15 cellular contexts compared by ENCODE assay signal in the genomic region with DNA sequence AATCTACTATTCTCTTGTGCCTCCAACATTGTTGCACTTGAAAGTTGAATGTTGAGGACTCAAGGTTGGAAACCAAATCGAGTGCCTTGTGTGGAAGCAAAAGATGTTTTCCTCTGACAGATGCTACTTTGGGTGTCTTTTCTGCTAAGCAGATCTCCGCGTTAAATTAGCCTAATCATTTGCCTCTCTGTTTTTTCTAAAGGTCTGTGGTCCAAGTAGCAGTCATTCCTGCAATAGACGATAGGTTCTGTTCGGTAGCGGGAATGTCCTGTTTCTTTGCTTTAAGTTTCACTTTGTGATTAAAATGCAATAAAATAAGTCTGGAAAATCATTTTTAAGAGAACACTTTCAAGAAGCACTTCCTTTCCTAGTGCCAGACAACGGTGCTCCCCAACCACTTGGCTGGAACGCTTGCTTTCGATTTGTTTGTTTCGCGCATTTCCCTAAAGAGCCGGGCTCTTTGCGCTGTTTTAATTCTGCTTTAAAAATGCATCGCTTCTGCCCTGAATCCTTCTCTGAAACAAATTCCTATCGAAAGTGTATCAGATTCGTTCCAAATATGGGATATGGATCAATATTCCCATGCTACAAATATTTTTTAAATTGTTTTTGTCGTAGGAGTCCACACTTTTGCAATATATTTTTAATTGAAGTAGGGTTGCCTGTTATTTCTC. TPM values are rescaled to one million over a fixed set of nuclear protein-coding genes. Genes with fewer than 3 reads are reported as not detected.
DNase-seq lines count a peak whose midpoint lies in the region; ATAC-seq, FAIRE-seq and TF ChIP-seq lines count a peak whose summit lies in the region.
"Had no signal": no experiment of that assay in that cellular context is flagged by ENCODE, and none has a peak within 500 bp of the region (broad histone marks: within the 10 kb centered on the region; RNA-seq: fewer than 3 reads in every experiment).

No MANE protein-coding gene starts in this region.

- no peak overlapping the region for H3K9ac ChIP-seq in K562 (ENCODE audit: insufficient read depth in 1 of 2, low read depth in 2 of 2, low read length in 2 of 2)

- H3K4me3 ChIP-seq in K562, result no peak overlapping the region
- no peak overlapping the region for H3K4me3 ChIP-seq in naive thymus-derived CD4-positive, alpha-beta T cell (ENCODE audit: low read length)
- H3K4me3 ChIP-seq: esophagus muscularis mucosa, lung, PC-9 had no signal

- DNase-seq in NCI-H1436 (lab: John Stamatoyannopoulos, UW) (peak; percentile 16), NCI-H1436 treated with DMSO at 0.1 percent for 48 hours (lab: John Stamatoyannopoulos, UW) (no peak), K562 (ENCODE audit: extremely low read depth in 1 of 4, low spot score in 3 of 4) (no peak), RKO (ENCODE audit: low spot score) (no peak), DMS153 treated with DMSO at 0.1 percent for 48 hours (lab: John Stamatoyannopoulos, UW; ENCODE audit: unreplicated experiment) (no peak)
- peak in 1 of 9 donors; percentile 23 for DNase-seq in naive thymus-derived CD4-positive, alpha-beta T cell
- DNase-seq: PC-9, spleen had no signal

- no peaks in the 10 kb centered on the region for H4K20me1 ChIP-seq in K562 (replicated peaks; ENCODE audit: control insufficient read depth, insufficient read depth, low read length)

- no peaks in the 10 kb centered on the region for H3K9me3 ChIP-seq in K562 (replicated peaks; ENCODE audit: control insufficient read depth, insufficient read depth, low read depth, low read length)
- no peaks in the 10 kb centered on the region for H3K9me3 ChIP-seq in naive thymus-derived CD4-positive, alpha-beta T cell (ENCODE audit: control insufficient read depth in 2 of 3, low read length in 3 of 3)

- peaks cover 70% of the 10 kb centered on the region for H3K27me3 Mint-ChIP-seq in IgD-negative memory B cell
- H3K27me3 Mint-ChIP-seq in naive thymus-derived CD4-positive, alpha-beta T cell, result peaks cover 78 to 89% (median 83%) of the 10 kb centered on the region in 5 donors

- peaks cover 0 to 11% of the 10 kb centered on the region in 2 experiments; a peak in 2 of 5 replicates for H3K4me1 ChIP-seq in K562 (replicated peaks in 1 of 2; ENCODE audit: control insufficient read depth in 2 of 2, insufficient read depth in 2 of 2, low read length in 2 of 2)
- H3K4me1 ChIP-seq in naive thymus-derived CD4-positive, alpha-beta T cell (ENCODE audit: control insufficient read depth in 2 of 2, insufficient read depth in 2 of 2, low read length in 2 of 2), result peaks cover 0 to 5% of the 10 kb centered on the region in 2 donors

- H3K4me2 ChIP-seq in K562 (ENCODE audit: insufficient read depth, low read length), result no peak overlapping the region
- H3K4me2 ChIP-seq: PC-9 had no signal

- no peaks in the 10 kb centered on the region for H3K36me3 ChIP-seq in K562 (ENCODE audit: control insufficient read depth, insufficient read depth, low read length)
- no peaks in the 10 kb centered on the region for H3K36me3 ChIP-seq in naive thymus-derived CD4-positive, alpha-beta T cell (ENCODE audit: control insufficient read depth in 2 of 3, insufficient read depth in 3 of 3, low read length in 3 of 3)
- H3K36me3 ChIP-seq: esophagus muscularis mucosa, spleen had no signal

- TF ChIP-seq POLR2A in K562 (conservative IDR thresholded peaks at IDR 0.05), result no peak

- intact Hi-C loops in K562 (cut with micrococcal nuclease), result no loop called here
- intact Hi-C loops in naive thymus-derived CD4-positive, alpha-beta T cell (cut with micrococcal nuclease), result loop anchor here (2.0 to 10.0 kb wide), 3 partner anchors 19 to 399 kb away; no protein-coding TSS in a partner anchor

- peak overlapping the region in 2 of 4 donors; percentile 8 to 20 for H3K4me3 Mint-ChIP-seq in IgD-negative memory B cell
- peak overlapping the region in 4 of 10 donors; percentile 23 to 57 (median 32) for H3K4me3 Mint-ChIP-seq in naive thymus-derived CD4-positive, alpha-beta T cell
- H3K4me3 Mint-ChIP-seq: stimulated activated effector memory CD8-positive, alpha-beta T cell treated with anti-CD3 and anti-CD28 coated beads, Interleukin-12 subunit alpha, Interleukin-12 subunit beta, amount 100 ng/mL, for 72 hours had no signal

- H3K4me1 Mint-ChIP-seq in IgD-negative memory B cell, result peaks cover 2 to 8% (median 6%) of the 10 kb centered on the region in 3 donors
- peaks cover 0 to 27% (median 12%) of the 10 kb centered on the region in 7 donors for H3K4me1 Mint-ChIP-seq in naive thymus-derived CD4-positive, alpha-beta T cell

- CTCF ChIA-PET in K562 (lab: Yijun Ruan, JAX; ENCODE audit: low intra/inter-chr PET ratio), result no interaction called here
- CTCF ChIA-PET in naive thymus-derived CD4-positive, alpha-beta T cell (lab: Charles Lee), result interaction anchor here (0.9 kb wide), 1 partner anchor 13 kb away, joined by 3 read pairs; no protein-coding TSS in a partner anchor

- peak overlapping the region in 2 of 3 donors; percentile 82 to 99 for H3K27ac Mint-ChIP-seq in IgD-negative memory B cell
- H3K27ac Mint-ChIP-seq in naive thymus-derived CD4-positive, alpha-beta T cell, result peak overlapping the region in 5 of 9 donors; percentile 22 to 81 (median 63)
- H3K27ac Mint-ChIP-seq: activated naive CD4-positive, alpha-beta T cell treated with anti-CD3 and anti-CD28 coated beads, Interleukin-2, amount 50 U/mL, for 72 hours; stimulated activated effector memory CD8-positive, alpha-beta T cell treated with anti-CD3 and anti-CD28 coated beads, Interleukin-12 subunit alpha, Interleukin-12 subunit beta, amount 100 ng/mL, for 72 hours had no signal

- peaks cover 2 to 24% (median 7%) of the 10 kb centered on the region in 3 donors for H3K9me3 Mint-ChIP-seq in IgD-negative memory B cell
- H3K9me3 Mint-ChIP-seq in naive thymus-derived CD4-positive, alpha-beta T cell, result peaks cover 0 to 60% (median 30%) of the 10 kb centered on the region in 11 donors

- H3K36me3 Mint-ChIP-seq in IgD-negative memory B cell, result no peaks in the 10 kb centered on the region
- peaks cover 0 to 21% (median 3%) of the 10 kb centered on the region in 5 donors for H3K36me3 Mint-ChIP-seq in naive thymus-derived CD4-positive, alpha-beta T cell
- H3K36me3 Mint-ChIP-seq: stimulated activated effector memory CD8-positive, alpha-beta T cell treated with anti-CD3 and anti-CD28 coated beads, Interleukin-12 subunit alpha, Interleukin-12 subunit beta, amount 100 ng/mL, for 72 hours had no signal

- 33% methylated on average over 12 of the region's 17 CpGs for WGBS in K562 (ENCODE audit: insufficient coverage, low coverage, missing lambda C conversion rate)

- no peak for TF ChIP-seq EP300 in K562 (IDR thresholded peaks at IDR 0.05; ENCODE audit: low read length)

- no TSS peak for BruUV-seq in K562 (replicated peaks; lab: Mats Ljungman, UMichigan)

- FAIRE-seq in K562 (lab: Jason Lieb, UNC), result peak; percentile 44

- in situ Hi-C loops in K562 (cut with MboI), result no loop called here

- TF ChIP-seq CTCF in K562 (IDR thresholded peaks at IDR 0.05 in 2 of 3, conservative IDR thresholded peaks at IDR 0.05 in 1 of 3; ENCODE audit: insufficient read depth in 2 of 3, low read depth in 1 of 3, low read length in 3 of 3), result no peak

- POLR2A ChIA-PET in K562 (lab: Yijun Ruan, JAX), result no interaction called here
- POLR2A ChIA-PET in naive thymus-derived CD4-positive, alpha-beta T cell (lab: Charles Lee), result interaction anchor here (0.6 to 3.8 kb wide), 4 partner anchors 11 to 91 kb away, joined by 3 to 19 read pairs (median 5); no protein-coding TSS in a partner anchor

- no peak overlapping the region for H2AFZ ChIP-seq in K562 (ENCODE audit: low read depth, low read length)
- H2AFZ ChIP-seq: PC-9 had no signal

- ATAC-seq in K562, result no peak
- no peak for ATAC-seq in naive thymus-derived CD4-positive, alpha-beta T cell
- no peak for ATAC-seq in GM21825 (IDR thresholded peaks at IDR 0.05; ENCODE audit: unreplicated experiment)
- ATAC-seq: activated naive CD4-positive, alpha-beta T cell treated with anti-CD3 and anti-CD28 coated beads, Interleukin-2, amount 50 U/mL, for 72 hours; stimulated activated effector memory CD8-positive, alpha-beta T cell treated with anti-CD3 and anti-CD28 coated beads, Interleukin-12 subunit alpha, Interleukin-12 subunit beta, amount 100 ng/mL, for 72 hours had no signal

- H3K9me1 ChIP-seq in K562 (ENCODE audit: control insufficient read depth, insufficient read depth, low read length), result no peaks in the 10 kb centered on the region

- TF ChIP-seq RAD21 in K562 (CRISPR knock-in tag; conservative IDR thresholded peaks at IDR 0.05 in 1 of 2, IDR thresholded peaks at IDR 0.05 in 1 of 2), result no peak

- peaks cover 8 to 10% of the 10 kb centered on the region in 2 experiments; a peak in 4 of 5 replicates for H3K27me3 ChIP-seq in K562 (ENCODE audit: control insufficient read depth in 2 of 2, insufficient read depth in 2 of 2, low read length in 2 of 2)
- peaks cover 39 to 69% of the 10 kb centered on the region in 2 donors for H3K27me3 ChIP-seq in naive thymus-derived CD4-positive, alpha-beta T cell (ENCODE audit: control insufficient read depth in 2 of 2, insufficient read depth in 2 of 2, low read length in 2 of 2)

- H3K27ac ChIP-seq in K562 (ENCODE audit: extremely low read depth, low read depth, low read length), result no peak overlapping the region
- no peak overlapping the region for H3K27ac ChIP-seq in naive thymus-derived CD4-positive, alpha-beta T cell (ENCODE audit: low read depth, low read length)
- H3K27ac ChIP-seq: esophagus muscularis mucosa, PC-9, spleen had no signal

- no peaks in the 10 kb centered on the region for H3K79me2 ChIP-seq in K562 (ENCODE audit: control insufficient read depth, insufficient read depth, low read length)

RNA-seq across cellular contexts. Expression of gene ZIC2, which starts 14.1 kb away (rescaled TPM):
- not detected for polyA plus RNA-seq in IgD-negative memory B cell
- 5.8 and 7.8 TPM in 2 replicates for total RNA-seq in K562 (2011; cell fraction: chromatin; rRNA removed; ENCODE audit: low replicate concordance)
- total RNA-seq in K562 (2011; cell fraction: nucleolus; rRNA removed), result 5.7 and 7.7 TPM in 2 replicates
- 4.1 and 7.0 TPM in 2 replicates for total RNA-seq in K562 (2011; cell fraction: nucleoplasm; rRNA removed)
- 3.7 and 6.1 TPM in 2 replicates for total RNA-seq in K562 (2014; rRNA removed)
- 2.3 and 2.4 TPM in 2 replicates for total RNA-seq in K562 (2014; rRNA removed; fragmentation: Illumina TruSeq; extraction: Trizol)
- 3.7 and 4.5 TPM in 2 replicates for total RNA-seq in K562 (2015; rRNA removed; fragmentation: Illumina TruSeq; extraction: Trizol)
- 18.0 and 22.1 TPM in 2 replicates for total RNA-seq in K562 (2021)
- polyA plus RNA-seq in K562 (2011; rRNA removed), result 1.8 and 2.2 TPM in 2 replicates
- 1.4 and 2.3 TPM in 2 replicates for polyA plus RNA-seq in K562 (2011; cell fraction: cytosol; rRNA removed)
- 6.9 and 9.9 TPM in 2 replicates for polyA plus RNA-seq in K562 (2011; cell fraction: nucleus; rRNA removed)
- polyA plus RNA-seq in K562 (2012), result 7.4 and 9.3 TPM in 2 replicates
- polyA plus RNA-seq in K562 (2014; fragmentation: Illumina TruSeq; extraction: Trizol), result 6.5 and 7.3 TPM in 2 replicates
- 1 to 10 TPM; 4.2 to 9.8 TPM for polyA plus RNA-seq in K562 (2014; fragmentation: Nextera tagmentation; extraction: Ambion mirVana)
- 4.6 and 6.3 TPM in 2 replicates for polyA plus RNA-seq in K562 (2014; rRNA removed)
- polyA minus RNA-seq in K562 (2011; rRNA and poly(A)+ RNA removed), result 1.5 and 2.4 TPM in 2 replicates
- 2.9 and 10.6 TPM in 2 replicates for polyA minus RNA-seq in K562 (2011; cell fraction: cytosol; rRNA and poly(A)+ RNA removed)
- 7.3 and 9.6 TPM in 2 replicates for polyA minus RNA-seq in K562 (2011; cell fraction: nucleus; rRNA and poly(A)+ RNA removed)
- total RNA-seq in naive thymus-derived CD4-positive, alpha-beta T cell, result under 1 TPM in 1 of 5 experiments, not detected in 4; 0.51 TPM
- polyA plus RNA-seq in naive thymus-derived CD4-positive, alpha-beta T cell, result not detected
- total RNA-seq: esophagus muscularis mucosa, spleen had no signal
- polyA plus RNA-seq: AG04450, lung, spleen had no signal

RNA-seq across cellular contexts. Expression of gene ZIC5, which starts 24.1 kb away (rescaled TPM):
- polyA plus RNA-seq in IgD-negative memory B cell, result not detected
- 0.97 and 1.9 TPM in 2 replicates for total RNA-seq in K562 (2011; cell fraction: chromatin; rRNA removed; ENCODE audit: low replicate concordance)
- 0.79 and 1.0 TPM in 2 replicates for total RNA-seq in K562 (2011; cell fraction: nucleolus; rRNA removed)
- total RNA-seq in K562 (2011; cell fraction: nucleoplasm; rRNA removed), result 1.2 and 1.6 TPM in 2 replicates
- 1.1 and 1.3 TPM in 2 replicates for total RNA-seq in K562 (2014; rRNA removed)
- total RNA-seq in K562 (2014; rRNA removed; fragmentation: Illumina TruSeq; extraction: Trizol), result 1.1 and 1.2 TPM in 2 replicates
- total RNA-seq in K562 (2015; rRNA removed; fragmentation: Illumina TruSeq; extraction: Trizol), result 1.3 and 1.5 TPM in 2 replicates
- 2.0 and 2.2 TPM in 2 replicates for total RNA-seq in K562 (2021)
- polyA plus RNA-seq in K562 (2011; rRNA removed), result 0.76 and 0.92 TPM in 2 replicates
- 0.55 and 0.61 TPM in 2 replicates for polyA plus RNA-seq in K562 (2011; cell fraction: cytosol; rRNA removed)
- 1.2 and 1.7 TPM in 2 replicates for polyA plus RNA-seq in K562 (2011; cell fraction: nucleus; rRNA removed)
- polyA plus RNA-seq in K562 (2012), result 0.68 and 0.83 TPM in 2 replicates
- 1.3 and 1.8 TPM in 2 replicates for polyA plus RNA-seq in K562 (2014; fragmentation: Illumina TruSeq; extraction: Trizol)
- polyA plus RNA-seq in K562 (2014; fragmentation: Nextera tagmentation; extraction: Ambion mirVana), result under 1 TPM; 0.57 to 0.73 TPM
- 0.89 and 1.4 TPM in 2 replicates for polyA plus RNA-seq in K562 (2014; rRNA removed)
- 0.53 and 0.66 TPM in 2 replicates for polyA minus RNA-seq in K562 (2011; rRNA and poly(A)+ RNA removed)
- polyA minus RNA-seq in K562 (2011; cell fraction: cytosol; rRNA and poly(A)+ RNA removed), result 0.91 and 1.2 TPM in 2 replicates
- 1.3 and 1.4 TPM in 2 replicates for polyA minus RNA-seq in K562 (2011; cell fraction: nucleus; rRNA and poly(A)+ RNA removed)
- total RNA-seq in naive thymus-derived CD4-positive, alpha-beta T cell, result not detected
- not detected for polyA plus RNA-seq in naive thymus-derived CD4-positive, alpha-beta T cell
- total RNA-seq: activated naive CD4-positive, alpha-beta T cell treated with anti-CD3 and anti-CD28 coated beads, Interleukin-2, amount 50 U/mL, for 72 hours; esophagus muscularis mucosa; lung; spleen had no signal
- polyA plus RNA-seq: AG04450, lung, spleen had no signal
